ENCODE assay signal across 8 cellular contexts in the genomic region with DNA sequence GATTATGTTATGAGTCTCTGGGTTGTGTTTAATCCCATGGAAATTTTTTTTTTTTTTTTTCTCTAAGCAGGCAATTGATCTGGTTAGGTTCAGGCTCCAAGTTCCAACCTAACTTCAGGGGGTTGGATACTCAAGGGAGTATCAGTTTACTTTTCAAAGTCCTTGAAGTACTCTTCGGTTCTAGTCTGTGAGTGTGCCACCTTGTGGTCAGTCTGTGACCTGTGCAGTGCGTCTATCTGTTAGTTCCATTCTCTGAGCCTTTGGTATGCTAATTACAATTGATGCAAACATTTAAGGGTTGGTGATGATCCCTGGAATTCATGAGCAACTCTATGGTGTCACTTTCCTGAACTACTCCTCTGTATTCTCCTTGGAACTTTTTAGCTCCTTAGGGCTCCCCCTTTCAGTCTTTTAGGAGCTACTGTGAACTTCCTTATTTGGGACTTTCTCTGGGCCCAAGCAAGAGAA.
DNase-seq lines count a peak whose midpoint lies in the region; ATAC-seq and TF ChIP-seq lines count a peak whose summit lies in the region.

No MANE protein-coding gene starts in this region.

- H3K27me3 ChIP-seq in adrenal gland: no peaks in the 10 kb centered on the region
- H3K27me3 ChIP-seq in liver (ENCODE audit: control insufficient read depth in 4 of 4, insufficient read depth in 4 of 4, low read length in 3 of 4): no peaks in the 10 kb centered on the region

- H3K4me3 ChIP-seq in adrenal gland: no peak overlapping the region
- H3K4me3 ChIP-seq in liver (ENCODE audit: low read depth in 1 of 3, low read length in 3 of 3): no peak overlapping the region

- no peaks in the 10 kb centered on the region for H3K4me1 ChIP-seq in adrenal gland (replicated peaks in 1 of 2)
- no peaks in the 10 kb centered on the region for H3K4me1 ChIP-seq in liver (ENCODE audit: control insufficient read depth in 4 of 4, insufficient read depth in 4 of 4, low read length in 3 of 4)

- H3K36me3 ChIP-seq in KOPT-K1 (ENCODE audit: insufficient read depth, low read length) (peaks cover 76% of the 10 kb centered on the region), adrenal gland (replicated peaks in 1 of 2) (no peaks in the 10 kb centered on the region), liver (ENCODE audit: control insufficient read depth in 4 of 4, insufficient read depth in 3 of 4, low read depth in 1 of 4, low read length in 3 of 4) (no peaks in the 10 kb centered on the region)

- no peak overlapping the region for H3K9ac ChIP-seq in liver (ENCODE audit: low read depth in 1 of 2, low read length in 2 of 2)

- 30 to 38% (median 35%) methylated on average over 2 of the region's 2 CpGs for WGBS in adrenal gland, 4 donors
- 55% methylated on average over 2 of the region's 2 CpGs for WGBS in liver

- DNase-seq in A172 (ENCODE audit: low spot score) (peak; percentile 46), adrenal gland (peak in 6 of 7 donors; percentile 14 to 63 (median 43)), NCI-H187 (lab: John Stamatoyannopoulos, UW) (no peak)
- no peak for DNase-seq in activated naive CD4-positive, alpha-beta T cell treated with Interleukin-2 at 50 U/mL for 16 hours

- peaks cover 9% of the 10 kb centered on the region for H3K9me3 ChIP-seq in KOPT-K1 (ENCODE audit: insufficient read depth, low read length, poor library complexity, severe bottlenecking)
- H3K9me3 ChIP-seq in adrenal gland (replicated peaks in 1 of 3): no peaks in the 10 kb centered on the region
- peaks cover 0 to 2% (median 0%) of the 10 kb centered on the region in 4 donors for H3K9me3 ChIP-seq in liver (ENCODE audit: control insufficient read depth in 4 of 4, low read length in 3 of 4)

- H3K27ac ChIP-seq in KOPT-K1 (ENCODE audit: low read depth, low read length, poor library complexity, severe bottlenecking): peak overlapping the region; percentile 23
- H3K27ac ChIP-seq in adrenal gland: no peak overlapping the region
- H3K27ac ChIP-seq in liver (ENCODE audit: low read depth in 1 of 2, low read length in 2 of 2): no peak overlapping the region

- TF ChIP-seq CTCF in GM12873 (IDR thresholded peaks at IDR 0.05; ENCODE audit: insufficient read depth, low read depth, low read length, missing control alignments) (peak; percentile 71), adrenal gland (IDR thresholded peaks at IDR 0.05) (peak; percentile 29 to 57 (median 44)), liver (IDR thresholded peaks at IDR 0.05; ENCODE audit: low read depth, low read length, missing input control) (peak; percentile 46)

- no peak for TF ChIP-seq POLR2A in adrenal gland (IDR thresholded peaks at IDR 0.05)

- no peak for ATAC-seq in GM18873 (IDR thresholded peaks at IDR 0.05; ENCODE audit: low FRiP score, unreplicated experiment)

- intact Hi-C loops in adrenal gland (cut with DNase I): no loop called here

- peak; percentile 55 to 71 for TF ChIP-seq RAD21 in liver (IDR thresholded peaks at IDR 0.05)

TF ChIP-seq in liver, 16 proteins besides CTCF, POLR2A, EP300 and RAD21:
- no peak for TF ChIP-seq HNF4A (conservative IDR thresholded peaks at IDR 0.05)
- TF ChIP-seq, protein P1, sequence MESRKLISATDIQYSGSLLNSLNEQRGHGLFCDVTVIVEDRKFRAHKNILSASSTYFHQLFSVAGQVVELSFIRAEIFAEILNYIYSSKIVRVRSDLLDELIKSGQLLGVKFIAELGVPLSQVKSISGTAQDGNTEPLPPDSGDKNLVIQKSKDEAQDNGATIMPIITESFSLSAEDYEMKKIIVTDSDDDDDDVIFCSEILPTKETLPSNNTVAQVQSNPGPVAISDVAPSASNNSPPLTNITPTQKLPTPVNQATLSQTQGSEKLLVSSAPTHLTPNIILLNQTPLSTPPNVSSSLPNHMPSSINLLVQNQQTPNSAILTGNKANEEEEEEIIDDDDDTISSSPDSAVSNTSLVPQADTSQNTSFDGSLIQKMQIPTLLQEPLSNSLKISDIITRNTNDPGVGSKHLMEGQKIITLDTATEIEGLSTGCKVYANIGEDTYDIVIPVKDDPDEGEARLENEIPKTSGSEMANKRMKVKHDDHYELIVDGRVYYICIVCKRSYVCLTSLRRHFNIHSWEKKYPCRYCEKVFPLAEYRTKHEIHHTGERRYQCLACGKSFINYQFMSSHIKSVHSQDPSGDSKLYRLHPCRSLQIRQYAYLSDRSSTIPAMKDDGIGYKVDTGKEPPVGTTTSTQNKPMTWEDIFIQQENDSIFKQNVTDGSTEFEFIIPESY (IDR thresholded peaks at IDR 0.05): no peak
TF ChIP-seq in liver: peak in this region for 0.

Comparison
In these comparisons a context has a peak if more than half of its experiments do, and no peak if none do; other contexts are left out.
1. DNase-seq: peak in A172 (single experiment) and adrenal gland (6 of 7); none in NCI-H187 (0 of 2) and activated naive CD4-positive, alpha-beta T cell treated with Interleukin-2 at 50 U/mL for 16 hours (single experiment).
2. Peak in every context shown above with its lines, with median percentiles within 50 percentile points of each other: CTCF ChIP-seq.